8 cellular contexts compared by ENCODE assay signal in genomic region chr10:102917962-102918816, GRCh38.
DNase-seq lines count a peak whose midpoint lies in the region; ATAC-seq and TF ChIP-seq lines count a peak whose summit lies in the region.

Gene CNNM2, plus strand, starts transcription at chr10:102918294. Its CDS starts 187 bp downstream, at chr10:102918481.

- DNase-seq in GM10248 (ENCODE audit: extremely low spot score) (peak; percentile 98), NCI-H1048 (lab: John Stamatoyannopoulos, UW) (peak; percentile 99), SK-N-MC (ENCODE audit: low read depth, low spot score) (peak; percentile 89), globus pallidus (ENCODE audit: low spot score) (peak; percentile 100), non-pigmented ciliary epithelial cell (ENCODE audit: low read depth) (peak; percentile 99), superior temporal gyrus (ENCODE audit: extremely low spot score) (peak; percentile 100)

- peak; percentile 90 for ATAC-seq in HG02588 (IDR thresholded peaks at IDR 0.05; ENCODE audit: unreplicated experiment)

- peaks cover 3% of the 10 kb centered on the region for H3K27me3 Mint-ChIP-seq in activated naive CD4-positive, alpha-beta T cell treated with anti-CD3 and anti-CD28 coated beads, Interleukin-2, amount 50 U/mL, for 24 hours

- peaks cover 1% of the 10 kb centered on the region for H3K36me3 Mint-ChIP-seq in activated naive CD4-positive, alpha-beta T cell treated with anti-CD3 and anti-CD28 coated beads, Interleukin-2, amount 50 U/mL, for 24 hours

- H3K9me3 ChIP-seq in SK-N-MC (ENCODE audit: low read depth, low read length), result no peaks in the 10 kb centered on the region

- H3K4me1 Mint-ChIP-seq in activated naive CD4-positive, alpha-beta T cell treated with anti-CD3 and anti-CD28 coated beads, Interleukin-2, amount 50 U/mL, for 24 hours, result peaks cover 56% of the 10 kb centered on the region

- no peak within 1 kb of the TSS for H3K27ac ChIP-seq in SK-N-MC

- CTCF ChIA-PET in GM10248 (lab: Yijun Ruan, JAX), result interaction anchor here (0.6 to 5.9 kb wide), 49 partner anchors 8 to 573 kb away, joined by 3 to 67 read pairs (median 4); partner anchors contain the start of genes NT5C2 and PCGF6

- POLR2A ChIA-PET in GM10248 (lab: Yijun Ruan, JAX), result interaction anchor here (0.9 to 1.1 kb wide), 3 partner anchors 148 to 450 kb away, joined by 3 read pairs; partner anchors contain the start of gene TAF5

- H3K9me3 Mint-ChIP-seq in activated naive CD4-positive, alpha-beta T cell treated with anti-CD3 and anti-CD28 coated beads, Interleukin-2, amount 50 U/mL, for 24 hours, result no peaks in the 10 kb centered on the region

- H3K9ac ChIP-seq in SK-N-MC (ENCODE audit: insufficient read length), result peak within 1 kb of the TSS; percentile 68

- peak within 1 kb of the TSS; percentile 89 for H3K4me3 ChIP-seq in SK-N-MC

- TF ChIP-seq CTCF in GM10248 (IDR thresholded peaks at IDR 0.05; ENCODE audit: control extremely low read depth, extremely low read depth, low read depth, missing control alignments), result no peak

- H3K36me3 ChIP-seq in SK-N-MC (ENCODE audit: insufficient read depth, low read length), result no peaks in the 10 kb centered on the region

- peak within 1 kb of the TSS; percentile 85 for H3K27ac Mint-ChIP-seq in activated naive CD4-positive, alpha-beta T cell treated with anti-CD3 and anti-CD28 coated beads, Interleukin-2, amount 50 U/mL, for 24 hours

- H3K4me3 Mint-ChIP-seq in activated naive CD4-positive, alpha-beta T cell treated with anti-CD3 and anti-CD28 coated beads, Interleukin-2, amount 50 U/mL, for 24 hours, result peak within 1 kb of the TSS; percentile 95
